ENCODE assay signal across 9 cellular contexts in genomic region chr6:133754298-133754697, GRCh38.
"Had no signal": no experiment of that assay in that cellular context is flagged by ENCODE, and none has a peak within 500 bp of the region (broad histone marks: within the 10 kb centered on the region; RNA-seq: fewer than 3 reads in every experiment).

No MANE protein-coding gene starts in this region.

- H3K36me3 ChIP-seq: HAP-1 had no signal

- H3K4me3 ChIP-seq: GM23248, GM23338, HAP-1 had no signal

- H3K4me1 Mint-ChIP-seq: GM23338, H9 had no signal

- H3K27ac Mint-ChIP-seq: GM23338, H9, HFFc6 had no signal

- H3K9me3 Mint-ChIP-seq: GM23338, H9, HFFc6 had no signal

- ATAC-seq: GM23338, HCT116 had no signal

- H3K4me3 Mint-ChIP-seq: GM23338, H9, HFFc6 had no signal

- H3K27ac ChIP-seq: GM23248 had no signal

- DNase-seq: GM23248, GOT3, H7, H9, HCEC 1CT, HFFc6 had no signal

- H3K4me1 ChIP-seq: HAP-1 had no signal

- H3K9me3 ChIP-seq: HAP-1 had no signal
